Comparison of ENCODE assay signal across 33 cellular contexts in genomic region chr4:12879500-12879899, GRCh38.
A peak's percentile ranks its signal among the peaks of the same experiment; 100 is the strongest.
DNase-seq lines count a peak whose midpoint lies in the region; ATAC-seq, FAIRE-seq and TF ChIP-seq lines count a peak whose summit lies in the region.
"Had no signal": no experiment of that assay in that cellular context is flagged by ENCODE, and none has a peak within 500 bp of the region (broad histone marks: within the 10 kb centered on the region; RNA-seq: fewer than 3 reads in every experiment).

No MANE protein-coding gene starts in this region.

- TF ChIP-seq RAD21 in K562 (CRISPR knock-in tag; conservative IDR thresholded peaks at IDR 0.05 in 1 of 2, IDR thresholded peaks at IDR 0.05 in 1 of 2), result no peak
- no peak for TF ChIP-seq RAD21 in neural cell (conservative IDR thresholded peaks at IDR 0.05)

- no peak for FAIRE-seq in K562 (lab: Jason Lieb, UNC)
- FAIRE-seq: A204.1, A549, D721Med had no signal

- no peak for TF ChIP-seq CTCF in K562 (IDR thresholded peaks at IDR 0.05 in 2 of 3, conservative IDR thresholded peaks at IDR 0.05 in 1 of 3; ENCODE audit: insufficient read depth in 2 of 3, low read depth in 1 of 3, low read length in 3 of 3)
- TF ChIP-seq CTCF in neural cell (IDR thresholded peaks at IDR 0.05; ENCODE audit: poor library complexity, severe bottlenecking), result peak; percentile 14

- BruUV-seq in K562 (replicated peaks; lab: Mats Ljungman, UMichigan), result no TSS peak

- peaks cover 3% of the 10 kb centered on the region for H3F3A ChIP-seq in neural cell (ENCODE audit: insufficient read depth, low read length, poor library complexity, severe bottlenecking)

- ATAC-seq in K562, result no peak
- no peak for ATAC-seq in activated CD8-positive, alpha-beta T cell treated with anti-CD3 and anti-CD28 coated beads, Interleukin-2, amount 10 ng/mL, durations not matched to agents 7 days and 5 days
- no peak for ATAC-seq in GM21619 (IDR thresholded peaks at IDR 0.05; ENCODE audit: unreplicated experiment)
- ATAC-seq: A549; CD8-positive, alpha-beta T cell had no signal

- H3K27me3 Mint-ChIP-seq in activated CD8-positive, alpha-beta T cell treated with anti-CD3 and anti-CD28 coated beads, Interleukin-2, amount 10 ng/mL, durations not matched to agents 7 days and 5 days (ENCODE audit: low read depth), result no peaks in the 10 kb centered on the region
- H3K27me3 Mint-ChIP-seq: B cell; CD4-positive, alpha-beta memory T cell; CD4-positive, alpha-beta T cell; CD8-positive, alpha-beta memory T cell had no signal

- H3K27ac ChIP-seq in K562 (ENCODE audit: extremely low read depth, low read depth, low read length) (no peak overlapping the region), neural cell (ENCODE audit: low read length) (peak overlapping the region; percentile 64)
- H3K27ac ChIP-seq: 22Rv1; A549; BLaER1; BLaER1 treated with 17β-estradiol and CSF1 and Interleukin-3, amounts not matched to agents 10 nM and 100 nM; C4-2B had no signal

- H3K36me3 Mint-ChIP-seq in activated CD8-positive, alpha-beta T cell treated with anti-CD3 and anti-CD28 coated beads, Interleukin-2, amount 10 ng/mL, durations not matched to agents 7 days and 5 days (ENCODE audit: low read depth), result no peaks in the 10 kb centered on the region
- H3K36me3 Mint-ChIP-seq: CD14-positive monocyte; CD4-positive, alpha-beta memory T cell; CD4-positive, CD25-positive, alpha-beta regulatory T cell; CD8-positive, alpha-beta memory T cell; CD8-positive, alpha-beta T cell had no signal

- H3K79me2 ChIP-seq in K562 (ENCODE audit: control insufficient read depth, insufficient read depth, low read length) (no peaks in the 10 kb centered on the region), neural cell (replicated peaks; ENCODE audit: insufficient read depth, low read length) (no peaks in the 10 kb centered on the region)

- H3K4me1 Mint-ChIP-seq in activated CD8-positive, alpha-beta T cell treated with anti-CD3 and anti-CD28 coated beads, Interleukin-2, amount 10 ng/mL, durations not matched to agents 7 days and 5 days (ENCODE audit: low read depth), result no peaks in the 10 kb centered on the region
- H3K4me1 Mint-ChIP-seq: B cell; CD14-positive monocyte; CD4-positive, alpha-beta memory T cell; CD4-positive, CD25-positive, alpha-beta regulatory T cell; CD8-positive, alpha-beta memory T cell had no signal

- TF ChIP-seq EP300 in K562 (IDR thresholded peaks at IDR 0.05; ENCODE audit: low read length) (no peak), neural cell (conservative IDR thresholded peaks at IDR 0.05; ENCODE audit: poor library complexity, severe bottlenecking) (peak; percentile 100)

- H2AFZ ChIP-seq in K562 (ENCODE audit: low read depth, low read length), result no peak overlapping the region
- H2AFZ ChIP-seq in neural cell (ENCODE audit: low read depth, low read length), result no peak overlapping the region

- H3K4me1 ChIP-seq in K562 (replicated peaks in 1 of 2; ENCODE audit: control insufficient read depth in 2 of 2, insufficient read depth in 2 of 2, low read length in 2 of 2), result no peaks in the 10 kb centered on the region
- H3K4me1 ChIP-seq: A549; BE2C; BLaER1; BLaER1 treated with 17β-estradiol and CSF1 and Interleukin-3, amounts not matched to agents 10 nM and 100 nM; Caco-2 had no signal

- H3K9me1 ChIP-seq in K562 (ENCODE audit: control insufficient read depth, insufficient read depth, low read length), result no peaks in the 10 kb centered on the region

- intact Hi-C loops in K562 (cut with micrococcal nuclease), result no loop called here

- H3K36me3 ChIP-seq in K562 (ENCODE audit: control insufficient read depth, insufficient read depth, low read length), result no peaks in the 10 kb centered on the region
- no peaks in the 10 kb centered on the region for H3K36me3 ChIP-seq in neural cell (ENCODE audit: insufficient read depth, low read length)
- H3K36me3 ChIP-seq: BE2C; BLaER1; BLaER1 treated with 17β-estradiol and CSF1 and Interleukin-3, amounts not matched to agents 10 nM and 100 nM had no signal

- no peak for TF ChIP-seq POLR2A in K562 (conservative IDR thresholded peaks at IDR 0.05)

- H3K27ac Mint-ChIP-seq in activated CD8-positive, alpha-beta T cell treated with anti-CD3 and anti-CD28 coated beads, Interleukin-2, amount 10 ng/mL, durations not matched to agents 7 days and 5 days, result no peak overlapping the region
- H3K27ac Mint-ChIP-seq: B cell; CD14-positive monocyte; CD4-positive, alpha-beta memory T cell; CD4-positive, alpha-beta T cell; CD4-positive, CD25-positive, alpha-beta regulatory T cell; CD8-positive, alpha-beta memory T cell; CD8-positive, alpha-beta T cell had no signal

- in situ Hi-C loops in K562 (cut with MboI), result no loop called here

- 2% methylated on average over 5 of the region's 5 CpGs for WGBS in K562 (ENCODE audit: insufficient coverage, low coverage, missing lambda C conversion rate)

- H3K9me3 ChIP-seq in K562 (replicated peaks; ENCODE audit: control insufficient read depth, insufficient read depth, low read depth, low read length) (no peaks in the 10 kb centered on the region), neural cell (ENCODE audit: low read length) (no peaks in the 10 kb centered on the region)
- H3K9me3 ChIP-seq: BE2C, Caco-2 had no signal

- H3K27me3 ChIP-seq in K562 (ENCODE audit: control insufficient read depth in 2 of 2, insufficient read depth in 2 of 2, low read length in 2 of 2) (no peaks in the 10 kb centered on the region), neural cell (ENCODE audit: insufficient read depth, low read depth, low read length) (no peaks in the 10 kb centered on the region)
- H3K27me3 ChIP-seq: BE2C; BLaER1; BLaER1 treated with 17β-estradiol and CSF1 and Interleukin-3, amounts not matched to agents 10 nM and 100 nM had no signal

- H3K4me3 Mint-ChIP-seq in activated CD8-positive, alpha-beta T cell treated with anti-CD3 and anti-CD28 coated beads, Interleukin-2, amount 10 ng/mL, durations not matched to agents 7 days and 5 days, result no peak overlapping the region
- H3K4me3 Mint-ChIP-seq: B cell; CD14-positive monocyte; CD4-positive, alpha-beta memory T cell; CD4-positive, alpha-beta T cell; CD4-positive, CD25-positive, alpha-beta regulatory T cell; CD8-positive, alpha-beta memory T cell; CD8-positive, alpha-beta T cell had no signal

- no peaks in the 10 kb centered on the region for H3K9me2 ChIP-seq in neural cell (ENCODE audit: insufficient read depth, low read length)

- H4K20me1 ChIP-seq in K562 (replicated peaks; ENCODE audit: control insufficient read depth, insufficient read depth, low read length), result no peaks in the 10 kb centered on the region
- no peaks in the 10 kb centered on the region for H4K20me1 ChIP-seq in neural cell (ENCODE audit: insufficient read depth)
- H4K20me1 ChIP-seq: BLaER1; BLaER1 treated with 17β-estradiol and CSF1 and Interleukin-3, amounts not matched to agents 10 nM and 100 nM had no signal

- H3K4me3 ChIP-seq in K562 (no peak overlapping the region), neural cell (ENCODE audit: low read length) (peak overlapping the region; percentile 42)
- H3K4me3 ChIP-seq: A549; BLaER1; BLaER1 treated with 17β-estradiol and CSF1 and Interleukin-3, amounts not matched to agents 10 nM and 100 nM had no signal

- H3K9me3 Mint-ChIP-seq in activated CD8-positive, alpha-beta T cell treated with anti-CD3 and anti-CD28 coated beads, Interleukin-2, amount 10 ng/mL, durations not matched to agents 7 days and 5 days (ENCODE audit: insufficient read depth), result no peaks in the 10 kb centered on the region

- CTCF ChIA-PET in K562 (lab: Yijun Ruan, JAX; ENCODE audit: low intra/inter-chr PET ratio), result no interaction called here
- CTCF ChIA-PET in activated CD8-positive, alpha-beta T cell treated with anti-CD3 and anti-CD28 coated beads, Interleukin-2, amount 10 ng/mL, durations not matched to agents 7 days and 5 days (lab: Charles Lee), result no interaction called here

- H3K9ac ChIP-seq in K562 (ENCODE audit: insufficient read depth in 1 of 2, low read depth in 2 of 2, low read length in 2 of 2) (no peak overlapping the region), neural cell (ENCODE audit: low read length) (no peak overlapping the region)
- H3K9ac ChIP-seq: BLaER1; BLaER1 treated with 17β-estradiol and CSF1 and Interleukin-3, amounts not matched to agents 10 nM and 100 nM had no signal

- POLR2A ChIA-PET in K562 (lab: Yijun Ruan, JAX), result no interaction called here
- POLR2A ChIA-PET in activated CD8-positive, alpha-beta T cell treated with anti-CD3 and anti-CD28 coated beads, Interleukin-2, amount 10 ng/mL, durations not matched to agents 7 days and 5 days (lab: Charles Lee), result no interaction called here

- no peak overlapping the region for H3K4me2 ChIP-seq in K562 (ENCODE audit: insufficient read depth, low read length)
- no peak overlapping the region for H3K4me2 ChIP-seq in neural cell (ENCODE audit: low read length)
- H3K4me2 ChIP-seq: A549; BLaER1; BLaER1 treated with 17β-estradiol and CSF1 and Interleukin-3, amounts not matched to agents 10 nM and 100 nM had no signal

- DNase-seq in K562 (ENCODE audit: extremely low read depth in 1 of 4, low spot score in 3 of 4), result no peak
- DNase-seq in activated CD8-positive, alpha-beta T cell treated with anti-CD3 and anti-CD28 coated beads, Interleukin-2, amount 10 ng/mL, durations not matched to agents 7 days and 5 days, result no peak
- DNase-seq: 8988T; ACHN; AML-193; BE2C; C1 segment of cervical spinal cord; Caco-2; Calu3; CD4-positive, alpha-beta memory T cell; CD4-positive, alpha-beta T cell; CD4-positive, CD25-positive, alpha-beta regulatory T cell; CD8-positive, alpha-beta memory T cell; CD8-positive, alpha-beta T cell; COR-L47; DMS 273 treated with DMSO at 0.1 percent for 48 hours; DMS153; DMS53; DMS79; DMS79 treated with DMSO at 0.1 percent for 48 hours; DND-41; EL had no signal

TF ChIP-seq in neural cell, 6 proteins besides CTCF, POLR2A, EP300 and RAD21 (continues in another document):
- TF ChIP-seq SMC3 (conservative IDR thresholded peaks at IDR 0.05; ENCODE audit: poor library complexity), result no peak
